ENCODE assay signal across 28 cellular contexts in the genomic region with DNA sequence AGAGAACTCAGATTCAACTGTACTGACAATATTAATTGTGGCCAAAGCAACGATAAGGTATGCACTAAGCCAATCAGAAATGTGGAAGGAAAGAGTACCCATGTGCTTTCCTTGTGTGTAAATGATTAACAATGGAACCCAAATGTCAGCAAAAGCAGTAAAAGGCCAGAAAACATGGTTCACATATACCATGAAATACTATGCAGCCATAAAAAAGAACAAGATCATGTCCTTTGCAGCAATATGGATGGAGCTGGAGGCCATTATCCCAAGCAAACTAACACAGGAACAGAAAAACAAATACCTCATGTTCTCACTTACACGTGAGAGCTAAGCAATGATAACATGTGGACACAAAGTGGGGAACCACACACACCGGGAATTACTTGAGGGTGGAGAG.
"Had no signal": no experiment of that assay in that cellular context is flagged by ENCODE, and none has a peak within 500 bp of the region (broad histone marks: within the 10 kb centered on the region; RNA-seq: fewer than 3 reads in every experiment).

No MANE protein-coding gene starts in this region.

- H3K27me3 ChIP-seq: neural progenitor cell, ovary, spleen, suprapubic skin, testis, tibial artery, transverse colon, upper lobe of right lung, uterus had no signal

- H3K4me1 ChIP-seq: neural progenitor cell, parathyroid adenoma, psoas muscle, spleen, suprapubic skin, testis, tibial artery, transverse colon, upper lobe of right lung, uterus had no signal

- H3K36me3 ChIP-seq: neural progenitor cell, ovary, spleen, suprapubic skin, tibial artery, transverse colon, upper lobe of right lung, uterus had no signal

- H3K4me3 ChIP-seq: neural progenitor cell, ovary, psoas muscle, skin epidermis, smooth muscle cell, spleen, suprapubic skin, testis, tibial artery, transverse colon, upper lobe of right lung, uterus had no signal

- H3K27ac ChIP-seq: neural progenitor cell, ovary, parathyroid adenoma, psoas muscle, skin epidermis, spleen, suprapubic skin, testis, tibial artery, transverse colon, upper lobe of right lung, uterus had no signal

- H3K79me2 ChIP-seq: parathyroid adenoma had no signal

- H3K4me2 ChIP-seq: neural progenitor cell, smooth muscle cell had no signal

- H3K9ac ChIP-seq: neural progenitor cell, parathyroid adenoma had no signal

- H2AFZ ChIP-seq: neural progenitor cell, parathyroid adenoma had no signal

- H3K9me3 ChIP-seq: ovary, psoas muscle, suprapubic skin, testis, tibial artery, transverse colon, upper lobe of right lung, uterus had no signal

- DNase-seq: natural killer cell; occipital lobe; ovary; posterior cingulate gyrus; psoas muscle; right cardiac atrium; spleen; stimulated activated CD4-positive, alpha-beta T cell treated with anti-CD3 and anti-CD28 coated beads, Interleukin-12 subunit alpha, Interleukin-12 subunit beta, amount 100 ng/mL, for 4 hours; stimulated activated CD4-positive, alpha-beta T cell treated with anti-CD3 and anti-CD28 coated beads, Interleukin-1b, Interleukin-23, amount 100 ng/mL, for 48 hours; stimulated activated CD4-positive, alpha-beta T cell treated with anti-CD3 and anti-CD28 coated beads, Interleukin-4, amount 100 ng/mL, for 1 hour; stimulated activated CD4-positive, alpha-beta T cell treated with anti-CD3 and anti-CD28 coated beads, Interleukin-4, amount 100 ng/mL, for 4 hours; stimulated activated CD8-positive, alpha-beta memory T cell treated with anti-CD3 and anti-CD28 coated beads, Interleukin-4, amount 100 ng/mL, for 48 hours; stimulated activated naive CD4-positive, alpha-beta T cell; stimulated activated naive CD8-positive, alpha-beta T cell treated with anti-CD3 and anti-CD28 coated beads, Interleukin-15, amount 100 ng/mL, for 72 hours; stimulated activated naive CD8-positive, alpha-beta T cell treated with anti-CD3 and anti-CD28 coated beads, Interleukin-15, Interleukin-2, amounts not matched to agents 100 U/mL and 50 U/mL, for 24 hours; substantia nigra; testis; tibial artery; transverse colon; upper lobe of right lung; uterus had no signal

- ATAC-seq: natural killer cell; psoas muscle; right cardiac atrium; sciatic nerve; stimulated activated memory B cell treated with anti-CD40 and anti-IgM and Interleukin-4, amounts not matched to agents 10 μg/mL and 1 μg/mL and 100 μg/mL, for 72 hours; stimulated activated naive CD8-positive, alpha-beta T cell treated with anti-CD3 and anti-CD28 coated beads, Interleukin-15, amount 100 ng/mL, for 72 hours; stimulated activated naive CD8-positive, alpha-beta T cell treated with anti-CD3 and anti-CD28 coated beads, Interleukin-15, Interleukin-2, amounts not matched to agents 100 U/mL and 50 U/mL, for 24 hours; upper lobe of right lung had no signal
